2 cellular contexts compared by ENCODE assay signal in the genomic region with DNA sequence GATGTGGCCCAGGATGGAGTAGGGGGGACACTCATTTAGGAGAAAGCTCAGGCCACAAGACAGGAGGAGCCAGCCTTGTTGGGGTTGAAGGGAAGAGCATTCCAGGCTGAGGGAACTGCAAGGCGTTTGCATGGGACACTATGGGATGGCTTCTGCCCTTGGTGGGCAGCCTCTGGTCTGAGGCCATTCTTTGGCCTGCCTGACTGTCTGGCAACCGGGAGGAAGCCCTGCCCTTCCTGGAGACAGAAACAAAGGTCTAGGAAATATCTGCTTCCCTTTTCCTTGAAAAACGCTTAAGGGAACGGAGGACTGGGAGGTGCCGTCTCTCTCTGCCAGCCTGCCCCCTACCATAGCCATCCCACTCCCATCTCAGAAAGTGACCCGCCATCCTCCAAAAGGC.
A peak's percentile ranks its signal among the peaks of the same experiment; 100 is the strongest.
TF ChIP-seq lines count a peak whose summit lies in the region.

No MANE protein-coding gene starts in this region.

TF ChIP-seq in H1, 55 proteins besides CTCF, POLR2A, EP300 and RAD21:
- TF ChIP-seq CBX8 (IDR thresholded peaks at IDR 0.05; ENCODE audit: borderline replicate concordance, low read depth, low read length) (no peak), TBP (IDR thresholded peaks at IDR 0.05; ENCODE audit: low read depth, low read length) (no peak), TEAD4 (IDR thresholded peaks at IDR 0.05; ENCODE audit: low read depth, low read length) (no peak), BRCA1 (IDR thresholded peaks at IDR 0.05; ENCODE audit: low read depth, low read length) (no peak), JUN (IDR thresholded peaks at IDR 0.05; ENCODE audit: low read depth, low read length) (no peak)
- TF ChIP-seq, protein P1, sequence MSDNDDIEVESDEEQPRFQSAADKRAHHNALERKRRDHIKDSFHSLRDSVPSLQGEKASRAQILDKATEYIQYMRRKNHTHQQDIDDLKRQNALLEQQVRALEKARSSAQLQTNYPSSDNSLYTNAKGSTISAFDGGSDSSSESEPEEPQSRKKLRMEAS (IDR thresholded peaks at IDR 0.05), result no peak
- TF ChIP-seq, protein P2, sequence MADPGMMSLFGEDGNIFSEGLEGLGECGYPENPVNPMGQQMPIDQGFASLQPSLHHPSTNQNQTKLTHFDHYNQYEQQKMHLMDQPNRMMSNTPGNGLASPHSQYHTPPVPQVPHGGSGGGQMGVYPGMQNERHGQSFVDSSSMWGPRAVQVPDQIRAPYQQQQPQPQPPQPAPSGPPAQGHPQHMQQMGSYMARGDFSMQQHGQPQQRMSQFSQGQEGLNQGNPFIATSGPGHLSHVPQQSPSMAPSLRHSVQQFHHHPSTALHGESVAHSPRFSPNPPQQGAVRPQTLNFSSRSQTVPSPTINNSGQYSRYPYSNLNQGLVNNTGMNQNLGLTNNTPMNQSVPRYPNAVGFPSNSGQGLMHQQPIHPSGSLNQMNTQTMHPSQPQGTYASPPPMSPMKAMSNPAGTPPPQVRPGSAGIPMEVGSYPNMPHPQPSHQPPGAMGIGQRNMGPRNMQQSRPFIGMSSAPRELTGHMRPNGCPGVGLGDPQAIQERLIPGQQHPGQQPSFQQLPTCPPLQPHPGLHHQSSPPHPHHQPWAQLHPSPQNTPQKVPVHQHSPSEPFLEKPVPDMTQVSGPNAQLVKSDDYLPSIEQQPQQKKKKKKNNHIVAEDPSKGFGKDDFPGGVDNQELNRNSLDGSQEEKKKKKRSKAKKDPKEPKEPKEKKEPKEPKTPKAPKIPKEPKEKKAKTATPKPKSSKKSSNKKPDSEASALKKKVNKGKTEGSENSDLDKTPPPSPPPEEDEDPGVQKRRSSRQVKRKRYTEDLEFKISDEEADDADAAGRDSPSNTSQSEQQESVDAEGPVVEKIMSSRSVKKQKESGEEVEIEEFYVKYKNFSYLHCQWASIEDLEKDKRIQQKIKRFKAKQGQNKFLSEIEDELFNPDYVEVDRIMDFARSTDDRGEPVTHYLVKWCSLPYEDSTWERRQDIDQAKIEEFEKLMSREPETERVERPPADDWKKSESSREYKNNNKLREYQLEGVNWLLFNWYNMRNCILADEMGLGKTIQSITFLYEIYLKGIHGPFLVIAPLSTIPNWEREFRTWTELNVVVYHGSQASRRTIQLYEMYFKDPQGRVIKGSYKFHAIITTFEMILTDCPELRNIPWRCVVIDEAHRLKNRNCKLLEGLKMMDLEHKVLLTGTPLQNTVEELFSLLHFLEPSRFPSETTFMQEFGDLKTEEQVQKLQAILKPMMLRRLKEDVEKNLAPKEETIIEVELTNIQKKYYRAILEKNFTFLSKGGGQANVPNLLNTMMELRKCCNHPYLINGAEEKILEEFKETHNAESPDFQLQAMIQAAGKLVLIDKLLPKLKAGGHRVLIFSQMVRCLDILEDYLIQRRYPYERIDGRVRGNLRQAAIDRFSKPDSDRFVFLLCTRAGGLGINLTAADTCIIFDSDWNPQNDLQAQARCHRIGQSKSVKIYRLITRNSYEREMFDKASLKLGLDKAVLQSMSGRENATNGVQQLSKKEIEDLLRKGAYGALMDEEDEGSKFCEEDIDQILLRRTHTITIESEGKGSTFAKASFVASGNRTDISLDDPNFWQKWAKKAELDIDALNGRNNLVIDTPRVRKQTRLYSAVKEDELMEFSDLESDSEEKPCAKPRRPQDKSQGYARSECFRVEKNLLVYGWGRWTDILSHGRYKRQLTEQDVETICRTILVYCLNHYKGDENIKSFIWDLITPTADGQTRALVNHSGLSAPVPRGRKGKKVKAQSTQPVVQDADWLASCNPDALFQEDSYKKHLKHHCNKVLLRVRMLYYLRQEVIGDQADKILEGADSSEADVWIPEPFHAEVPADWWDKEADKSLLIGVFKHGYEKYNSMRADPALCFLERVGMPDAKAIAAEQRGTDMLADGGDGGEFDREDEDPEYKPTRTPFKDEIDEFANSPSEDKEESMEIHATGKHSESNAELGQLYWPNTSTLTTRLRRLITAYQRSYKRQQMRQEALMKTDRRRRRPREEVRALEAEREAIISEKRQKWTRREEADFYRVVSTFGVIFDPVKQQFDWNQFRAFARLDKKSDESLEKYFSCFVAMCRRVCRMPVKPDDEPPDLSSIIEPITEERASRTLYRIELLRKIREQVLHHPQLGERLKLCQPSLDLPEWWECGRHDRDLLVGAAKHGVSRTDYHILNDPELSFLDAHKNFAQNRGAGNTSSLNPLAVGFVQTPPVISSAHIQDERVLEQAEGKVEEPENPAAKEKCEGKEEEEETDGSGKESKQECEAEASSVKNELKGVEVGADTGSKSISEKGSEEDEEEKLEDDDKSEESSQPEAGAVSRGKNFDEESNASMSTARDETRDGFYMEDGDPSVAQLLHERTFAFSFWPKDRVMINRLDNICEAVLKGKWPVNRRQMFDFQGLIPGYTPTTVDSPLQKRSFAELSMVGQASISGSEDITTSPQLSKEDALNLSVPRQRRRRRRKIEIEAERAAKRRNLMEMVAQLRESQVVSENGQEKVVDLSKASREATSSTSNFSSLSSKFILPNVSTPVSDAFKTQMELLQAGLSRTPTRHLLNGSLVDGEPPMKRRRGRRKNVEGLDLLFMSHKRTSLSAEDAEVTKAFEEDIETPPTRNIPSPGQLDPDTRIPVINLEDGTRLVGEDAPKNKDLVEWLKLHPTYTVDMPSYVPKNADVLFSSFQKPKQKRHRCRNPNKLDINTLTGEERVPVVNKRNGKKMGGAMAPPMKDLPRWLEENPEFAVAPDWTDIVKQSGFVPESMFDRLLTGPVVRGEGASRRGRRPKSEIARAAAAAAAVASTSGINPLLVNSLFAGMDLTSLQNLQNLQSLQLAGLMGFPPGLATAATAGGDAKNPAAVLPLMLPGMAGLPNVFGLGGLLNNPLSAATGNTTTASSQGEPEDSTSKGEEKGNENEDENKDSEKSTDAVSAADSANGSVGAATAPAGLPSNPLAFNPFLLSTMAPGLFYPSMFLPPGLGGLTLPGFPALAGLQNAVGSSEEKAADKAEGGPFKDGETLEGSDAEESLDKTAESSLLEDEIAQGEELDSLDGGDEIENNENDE (IDR thresholded peaks at IDR 0.05; ENCODE audit: insufficient replicate concordance, low read length), result no peak

TF ChIP-seq in liver, 16 proteins besides CTCF, POLR2A, EP300 and RAD21:
- peak; percentile 62 for TF ChIP-seq NR2F2 (IDR thresholded peaks at IDR 0.05)
- TF ChIP-seq RXRA (IDR thresholded peaks at IDR 0.05), result no peak
- TF ChIP-seq JUND (IDR thresholded peaks at IDR 0.05), result no peak
- no peak for TF ChIP-seq SP1 (IDR thresholded peaks at IDR 0.05)
